In the genomic region with DNA sequence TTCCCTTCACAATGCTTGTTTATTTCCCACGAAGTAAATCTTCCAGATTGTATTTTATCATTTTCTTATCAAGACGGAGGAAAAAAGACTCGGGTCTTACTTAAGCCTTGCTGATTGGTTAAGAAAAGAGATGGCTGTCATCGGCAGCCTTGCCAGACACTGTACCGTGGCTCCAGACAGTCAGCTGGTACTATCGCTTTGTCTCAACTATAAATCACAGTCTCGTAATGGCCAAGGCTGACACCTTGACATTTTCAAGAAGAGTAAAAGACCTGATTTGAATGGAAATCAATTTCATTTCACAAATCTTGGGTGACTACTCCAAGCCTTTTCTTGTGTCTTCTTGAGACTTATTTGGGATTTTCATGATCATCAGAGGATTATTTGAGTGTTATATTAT, we compare ENCODE assay signal across 15 cellular contexts.
DNase-seq lines count a peak whose midpoint lies in the region; ATAC-seq and TF ChIP-seq lines count a peak whose summit lies in the region.
"Had no signal": no experiment of that assay in that cellular context is flagged by ENCODE, and none has a peak within 500 bp of the region (broad histone marks: within the 10 kb centered on the region; RNA-seq: fewer than 3 reads in every experiment).

No MANE protein-coding gene starts in this region.

- peak; percentile 78 for DNase-seq in NCI-H2227 (lab: John Stamatoyannopoulos, UW; ENCODE audit: unreplicated experiment)
- DNase-seq in SK-N-DZ (ENCODE audit: low spot score) = peak; percentile 96
- DNase-seq in left kidney (ENCODE audit: low read depth, low spot score) = peak; percentile 27
- DNase-seq in smooth muscle cell (lab: John Stamatoyannopoulos, UW; ENCODE audit: unreplicated experiment) = no peak
- DNase-seq in activated CD4-positive, CD25-positive, alpha-beta regulatory T cell treated with anti-CD3 and anti-CD28 coated beads, Interleukin-2, amount 50 U/mL, for 72 hours = no peak
- DNase-seq: CD8-positive, alpha-beta T cell; COR-L47; DND-41; GDM1; HFFc6 had no signal

- no peak overlapping the region for H3K9ac ChIP-seq in smooth muscle cell (ENCODE audit: low read depth)

- H3K4me2 ChIP-seq in smooth muscle cell = peak overlapping the region; percentile 21
- H3K4me2 ChIP-seq: A549 had no signal

- H2AFZ ChIP-seq in smooth muscle cell (ENCODE audit: low read depth) = peak overlapping the region; percentile 52

- H3K79me2 ChIP-seq in smooth muscle cell (ENCODE audit: low read depth) = no peaks in the 10 kb centered on the region

- ATAC-seq in GM18873 (IDR thresholded peaks at IDR 0.05; ENCODE audit: low FRiP score, unreplicated experiment) (no peak), HG03521 (IDR thresholded peaks at IDR 0.05; ENCODE audit: unreplicated experiment) (no peak)
- ATAC-seq: A549; CD8-positive, alpha-beta T cell had no signal

- H3K4me1 ChIP-seq in smooth muscle cell (ENCODE audit: low read depth) = no peaks in the 10 kb centered on the region
- H3K4me1 ChIP-seq: A549 had no signal

- 36% methylated on average over 7 of the region's 7 CpGs for WGBS in smooth muscle cell (ENCODE audit: low lambda C conversion rate)

- no peak overlapping the region for H3K4me3 ChIP-seq in smooth muscle cell
- H3K4me3 ChIP-seq: A549, HAP-1 had no signal

- H3K27me3 ChIP-seq in smooth muscle cell (ENCODE audit: low read depth) = no peaks in the 10 kb centered on the region

- TF ChIP-seq CTCF in smooth muscle cell (IDR thresholded peaks at IDR 0.05; ENCODE audit: borderline replicate concordance, insufficient read depth, poor library complexity, severe bottlenecking) = no peak

- H3K9me3 ChIP-seq in smooth muscle cell (replicated peaks; ENCODE audit: low read depth) = no peaks in the 10 kb centered on the region
- H3K9me3 ChIP-seq: A549, HAP-1 had no signal

- no peaks in the 10 kb centered on the region for H3F3A ChIP-seq in smooth muscle cell (ENCODE audit: low read depth)

- no peaks in the 10 kb centered on the region for H3K36me3 ChIP-seq in smooth muscle cell (ENCODE audit: low read depth)
- H3K36me3 ChIP-seq: HAP-1 had no signal

- no peaks in the 10 kb centered on the region for H4K20me1 ChIP-seq in smooth muscle cell (ENCODE audit: low read depth)

- no peak overlapping the region for H3K27ac ChIP-seq in smooth muscle cell (ENCODE audit: low read depth)
- H3K27ac ChIP-seq: A549, HL-60 had no signal

Comparison
In these comparisons a context has a peak if more than half of its experiments do, and no peak if none do; other contexts are left out.
1. DNase-seq: peak in NCI-H2227 (single experiment), SK-N-DZ (single experiment) and left kidney (single experiment); none in smooth muscle cell (single experiment) and activated CD4-positive, CD25-positive, alpha-beta regulatory T cell treated with anti-CD3 and anti-CD28 coated beads, Interleukin-2, amount 50 U/mL, for 72 hours (single experiment).